In genomic region chr12:89756100-89756637, GRCh38 we compare ENCODE assay signal across 3 cellular contexts.
A peak's percentile ranks its signal among the peaks of the same experiment; 100 is the strongest.
TF ChIP-seq lines count a peak whose summit lies in the region.

No MANE protein-coding gene starts in this region.

TF ChIP-seq in A549, 52 proteins besides CTCF, POLR2A, EP300 and RAD21:
- TF ChIP-seq, protein P1, sequence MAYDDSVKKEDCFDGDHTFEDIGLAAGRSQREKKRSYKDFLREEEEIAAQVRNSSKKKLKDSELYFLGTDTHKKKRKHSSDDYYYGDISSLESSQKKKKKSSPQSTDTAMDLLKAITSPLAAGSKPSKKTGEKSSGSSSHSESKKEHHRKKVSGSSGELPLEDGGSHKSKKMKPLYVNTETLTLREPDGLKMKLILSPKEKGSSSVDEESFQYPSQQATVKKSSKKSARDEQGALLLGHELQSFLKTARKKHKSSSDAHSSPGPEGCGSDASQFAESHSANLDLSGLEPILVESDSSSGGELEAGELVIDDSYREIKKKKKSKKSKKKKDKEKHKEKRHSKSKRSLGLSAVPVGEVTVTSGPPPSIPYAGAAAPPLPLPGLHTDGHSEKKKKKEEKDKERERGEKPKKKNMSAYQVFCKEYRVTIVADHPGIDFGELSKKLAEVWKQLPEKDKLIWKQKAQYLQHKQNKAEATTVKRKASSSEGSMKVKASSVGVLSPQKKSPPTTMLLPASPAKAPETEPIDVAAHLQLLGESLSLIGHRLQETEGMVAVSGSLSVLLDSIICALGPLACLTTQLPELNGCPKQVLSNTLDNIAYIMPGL (CRISPR knock-in tag; IDR thresholded peaks at IDR 0.05; ENCODE audit: borderline replicate concordance): no peak
- 0 out of 2 replicates have a peak, but pooled peaks have one; percentile 16 for TF ChIP-seq EHF (CRISPR knock-in tag; IDR thresholded peaks at IDR 0.05)

TF ChIP-seq in GM12878, 131 proteins besides CTCF, POLR2A, EP300 and RAD21 (continued from another document):
- TF ChIP-seq MLLT1 (IDR thresholded peaks at IDR 0.05): peak; percentile 75; the same call in 1 of the 2 replicates

TF ChIP-seq in WTC11, 78 proteins besides CTCF, POLR2A, EP300 and RAD21 (continued from another document):
- no peak for TF ChIP-seq ZBTB43 (CRISPR knock-in tag; IDR thresholded peaks at IDR 0.05)
- TF ChIP-seq, protein P2, sequence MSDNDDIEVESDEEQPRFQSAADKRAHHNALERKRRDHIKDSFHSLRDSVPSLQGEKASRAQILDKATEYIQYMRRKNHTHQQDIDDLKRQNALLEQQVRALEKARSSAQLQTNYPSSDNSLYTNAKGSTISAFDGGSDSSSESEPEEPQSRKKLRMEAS (CRISPR knock-in tag; IDR thresholded peaks at IDR 0.05): no peak
- TF ChIP-seq PRDM15 (CRISPR knock-in tag; IDR thresholded peaks at IDR 0.05): no peak
- no peak for TF ChIP-seq USF2 (CRISPR knock-in tag; IDR thresholded peaks at IDR 0.05)
- no peak for TF ChIP-seq OVOL2 (CRISPR knock-in tag; IDR thresholded peaks at IDR 0.05; ENCODE audit: borderline replicate concordance)
- TF ChIP-seq FOXK1 (CRISPR knock-in tag; IDR thresholded peaks at IDR 0.05): no peak
- TF ChIP-seq SMAD3 (CRISPR knock-in tag; IDR thresholded peaks at IDR 0.05; ENCODE audit: borderline replicate concordance): no peak
- TF ChIP-seq, protein P3, sequence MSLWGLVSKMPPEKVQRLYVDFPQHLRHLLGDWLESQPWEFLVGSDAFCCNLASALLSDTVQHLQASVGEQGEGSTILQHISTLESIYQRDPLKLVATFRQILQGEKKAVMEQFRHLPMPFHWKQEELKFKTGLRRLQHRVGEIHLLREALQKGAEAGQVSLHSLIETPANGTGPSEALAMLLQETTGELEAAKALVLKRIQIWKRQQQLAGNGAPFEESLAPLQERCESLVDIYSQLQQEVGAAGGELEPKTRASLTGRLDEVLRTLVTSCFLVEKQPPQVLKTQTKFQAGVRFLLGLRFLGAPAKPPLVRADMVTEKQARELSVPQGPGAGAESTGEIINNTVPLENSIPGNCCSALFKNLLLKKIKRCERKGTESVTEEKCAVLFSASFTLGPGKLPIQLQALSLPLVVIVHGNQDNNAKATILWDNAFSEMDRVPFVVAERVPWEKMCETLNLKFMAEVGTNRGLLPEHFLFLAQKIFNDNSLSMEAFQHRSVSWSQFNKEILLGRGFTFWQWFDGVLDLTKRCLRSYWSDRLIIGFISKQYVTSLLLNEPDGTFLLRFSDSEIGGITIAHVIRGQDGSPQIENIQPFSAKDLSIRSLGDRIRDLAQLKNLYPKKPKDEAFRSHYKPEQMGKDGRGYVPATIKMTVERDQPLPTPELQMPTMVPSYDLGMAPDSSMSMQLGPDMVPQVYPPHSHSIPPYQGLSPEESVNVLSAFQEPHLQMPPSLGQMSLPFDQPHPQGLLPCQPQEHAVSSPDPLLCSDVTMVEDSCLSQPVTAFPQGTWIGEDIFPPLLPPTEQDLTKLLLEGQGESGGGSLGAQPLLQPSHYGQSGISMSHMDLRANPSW (CRISPR knock-in tag; conservative IDR thresholded peaks at IDR 0.05; ENCODE audit: low read depth): no peak
